17 cellular contexts compared by ENCODE assay signal in the genomic region with DNA sequence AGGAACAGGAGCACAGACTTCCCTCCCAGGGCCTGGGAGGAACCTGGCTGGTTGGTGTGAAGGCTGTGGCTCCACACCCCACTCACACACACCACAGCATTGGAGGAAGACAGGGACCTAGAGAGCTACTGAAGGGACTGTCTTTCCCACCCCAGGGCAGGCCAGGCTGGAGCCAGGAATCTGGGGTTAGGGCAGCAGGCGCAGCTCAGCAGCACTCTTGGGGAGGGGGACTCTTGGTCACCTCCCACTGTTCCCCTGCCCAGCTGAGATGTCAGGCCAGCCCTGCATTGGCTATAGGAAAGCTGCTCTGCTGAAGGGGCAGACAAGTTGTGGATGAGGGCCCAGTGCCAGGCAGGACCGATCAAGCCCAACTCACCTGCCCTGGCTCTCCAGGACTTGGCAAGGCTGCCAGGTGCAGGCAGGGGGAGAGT. TPM values are rescaled to one million over a fixed set of nuclear protein-coding genes. Genes with fewer than 3 reads are reported as not detected.
A peak's percentile ranks its signal among the peaks of the same experiment; 100 is the strongest.
DNase-seq lines count a peak whose midpoint lies in the region; ATAC-seq, FAIRE-seq and TF ChIP-seq lines count a peak whose summit lies in the region.
"Had no signal": no experiment of that assay in that cellular context is flagged by ENCODE, and none has a peak within 500 bp of the region (broad histone marks: within the 10 kb centered on the region; RNA-seq: fewer than 3 reads in every experiment).

No MANE protein-coding gene starts in this region.

- H3K79me1 ChIP-seq in H1 (ENCODE audit: low read depth, low read length), result no peaks in the 10 kb centered on the region

- no peak overlapping the region for H4K91ac ChIP-seq in H1 (replicated peaks; ENCODE audit: insufficient read length, low read length)

- H4K5ac ChIP-seq in H1 (ENCODE audit: insufficient read length, low read depth, low read length), result no peak overlapping the region

- H3K27me3 Mint-ChIP-seq in WTC11 (ENCODE audit: low read depth), result peaks cover 20% of the 10 kb centered on the region

- no peaks in the 10 kb centered on the region for H3K36me3 Mint-ChIP-seq in WTC11

- H4K8ac ChIP-seq in H1 (ENCODE audit: extremely low read depth, insufficient read depth, low read length), result no peak overlapping the region

- no peak overlapping the region for H3K4ac ChIP-seq in H1 (replicated peaks; ENCODE audit: insufficient read length, low read depth, low read length)

- no peak for TF ChIP-seq POLR2A in H1 (IDR thresholded peaks at IDR 0.05; ENCODE audit: control extremely low read depth in 1 of 2, low read depth in 2 of 2, low read length in 2 of 2)
- no peak for TF ChIP-seq POLR2A in stomach (IDR thresholded peaks at IDR 0.05)

- H2BK12ac ChIP-seq in H1 (ENCODE audit: low read depth, low read length), result 0 out of 2 replicates have a peak overlapping the region, but pooled peaks have one; percentile 43

- intact Hi-C loops in left ventricle myocardium inferior (cut with micrococcal nuclease) (loop anchor here (5.0 kb wide), 1 partner anchor 154 kb away; no protein-coding TSS in a partner anchor), left ventricle myocardium superior (cut with micrococcal nuclease) (loop anchor here (5.0 kb wide), 1 partner anchor 149 kb away; a partner anchor contains a TSS), stomach (cut with DNase I; ENCODE audit: low total_unique reads) (loop anchor here (5.0 kb wide), 2 partner anchors 149 to 199 kb away; a partner anchor contains a TSS)

- H3K56ac ChIP-seq in H1 (replicated peaks; ENCODE audit: insufficient read length, low read depth, low read length), result no peak overlapping the region

- H3K23ac ChIP-seq in H1 (ENCODE audit: insufficient read length), result no peak overlapping the region

- H3K4me3 ChIP-seq in left ventricle myocardium inferior, result no peak overlapping the region
- H3K4me3 ChIP-seq in H1 (ENCODE audit: extremely low read depth in 1 of 4, insufficient read depth in 2 of 4, low read depth in 3 of 4, low read length in 4 of 4), result no peak overlapping the region
- H3K4me3 ChIP-seq in stomach, result no peak overlapping the region
- H3K4me3 ChIP-seq: A549 had no signal

- no peak overlapping the region for H3K4me3 Mint-ChIP-seq in WTC11

- H3K4me1 ChIP-seq in left ventricle myocardium inferior (peaks cover 68% of the 10 kb centered on the region), H1 (replicated peaks in 1 of 4; ENCODE audit: control insufficient read depth in 3 of 4, insufficient read depth in 4 of 4, low read length in 3 of 4) (peaks cover 13 to 20% (median 18%) of the 10 kb centered on the region in 4 experiments), stomach (peaks cover 42 to 72% (median 49%) of the 10 kb centered on the region in 4 donors)

- H3K18ac ChIP-seq in H1 (ENCODE audit: extremely low read depth, low read length), result no peak overlapping the region

- no peaks in the 10 kb centered on the region for H3K9me3 Mint-ChIP-seq in WTC11

- H4K20me1 ChIP-seq in H1 (replicated peaks in 1 of 2; ENCODE audit: control insufficient read depth in 1 of 2, insufficient read depth in 2 of 2, low read length in 2 of 2), result no peaks in the 10 kb centered on the region

- H3K36me3 ChIP-seq in left ventricle myocardium inferior, result no peaks in the 10 kb centered on the region
- no peaks in the 10 kb centered on the region for H3K36me3 ChIP-seq in H1 (ENCODE audit: control insufficient read depth in 2 of 4, insufficient read depth in 4 of 4, low read length in 3 of 4)
- no peaks in the 10 kb centered on the region for H3K36me3 ChIP-seq in stomach

- TF ChIP-seq EP300 in H1 (IDR thresholded peaks at IDR 0.05; ENCODE audit: borderline replicate concordance in 1 of 2, low read depth in 2 of 2, low read length in 2 of 2) (no peak), stomach (IDR thresholded peaks at IDR 0.05) (no peak)

- POLR2A ChIA-PET in H1 (lab: Charles Lee; ENCODE audit: partially characterized antibody), result no interaction called here
- POLR2A ChIA-PET in WTC11 (lab: Charles Lee), result no interaction called here

- DNase-seq in left ventricle myocardium inferior, result no peak
- DNase-seq in left ventricle myocardium superior, result no peak
- DNase-seq in NCI-H226, result peak; percentile 76
- DNase-seq in H1 (ENCODE audit: low read depth in 1 of 2, low spot score in 2 of 2), result no peak
- peak; percentile 60 for DNase-seq in stomach
- DNase-seq in iPS-NIHi7 (ENCODE audit: extremely low spot score), result no peak
- no peak for DNase-seq in WTC11 (ENCODE audit: low spot score)
- no peak for DNase-seq in NCI-H187 (lab: John Stamatoyannopoulos, UW)
- DNase-seq: DND-41, NCI-H1105 treated with DMSO at 0.1 percent for 48 hours, NCI-H187 treated with DMSO at 0.1 percent for 48 hours, NCI-H2171, NCI-H510A, SHP77 treated with DMSO at 0.1 percent for 48 hours had no signal

- CTCF ChIA-PET in H1 (lab: Charles Lee; ENCODE audit: partially characterized antibody), result interaction anchor here (0.8 to 9.5 kb wide), 26 partner anchors 9 to 210 kb away, joined by 3 to 318 read pairs (median 28); a partner anchor contains a TSS
- CTCF ChIA-PET in WTC11 (lab: Charles Lee), result interaction anchor here (1.2 to 8.4 kb wide), 11 partner anchors 11 to 199 kb away, joined by 3 to 118 read pairs (median 24); a partner anchor contains a TSS

- no peak overlapping the region for H3K4me2 ChIP-seq in H1 (ENCODE audit: insufficient read depth in 1 of 2, low read depth in 2 of 2, low read length in 2 of 2)
- H3K4me2 ChIP-seq: A549 had no signal

- FAIRE-seq in H1 (lab: Jason Lieb, UNC), result no peak
- FAIRE-seq: A549, H54, HepG2 had no signal

- H2AFZ ChIP-seq in H1 (ENCODE audit: low read length), result no peak overlapping the region

- no peak overlapping the region for H2BK5ac ChIP-seq in H1 (ENCODE audit: low read depth, low read length)

- H3K14ac ChIP-seq in H1 (ENCODE audit: insufficient read length), result no peak overlapping the region

- H3K27ac Mint-ChIP-seq in WTC11, result no peak overlapping the region

- no peak for TF ChIP-seq RAD21 in H1 (IDR thresholded peaks at IDR 0.05 in 1 of 2, conservative IDR thresholded peaks at IDR 0.05 in 1 of 2; ENCODE audit: low read depth in 2 of 2, low read length in 2 of 2)

- H3K9me3 ChIP-seq in left ventricle myocardium inferior (replicated peaks), result no peaks in the 10 kb centered on the region
- H3K9me3 ChIP-seq in H1 (ENCODE audit: insufficient read depth in 2 of 2, low read depth in 1 of 2, low read length in 1 of 2), result no peaks in the 10 kb centered on the region
- no peaks in the 10 kb centered on the region for H3K9me3 ChIP-seq in stomach
- H3K9me3 ChIP-seq: A549 had no signal

- H2AK5ac ChIP-seq in H1 (ENCODE audit: low read depth, low read length), result no peak overlapping the region

- H3K4me1 Mint-ChIP-seq in WTC11, result peaks cover 34% of the 10 kb centered on the region

- no peak for TF ChIP-seq CTCF in left ventricle myocardium inferior (IDR thresholded peaks at IDR 0.05; ENCODE audit: borderline replicate concordance)
- no peak for TF ChIP-seq CTCF in H1 (IDR thresholded peaks at IDR 0.05; ENCODE audit: control extremely low read depth in 1 of 3, insufficient read depth in 1 of 3, low read depth in 1 of 3, low read length in 3 of 3)
- no peak for TF ChIP-seq CTCF in stomach (IDR thresholded peaks at IDR 0.05)
- TF ChIP-seq CTCF in WTC11 (IDR thresholded peaks at IDR 0.05), result no peak

- no peak overlapping the region for H3K9ac ChIP-seq in H1 (replicated peaks in 1 of 4; ENCODE audit: extremely low read depth in 1 of 4, low read depth in 3 of 4, low read length in 3 of 4)

- H3K27me3 ChIP-seq in left ventricle myocardium inferior (ENCODE audit: low read depth), result no peaks in the 10 kb centered on the region
- peaks cover 0 to 9% (median 5%) of the 10 kb centered on the region in 4 experiments; a peak in 4 of 7 replicates for H3K27me3 ChIP-seq in H1 (replicated peaks in 1 of 4; ENCODE audit: control insufficient read depth in 3 of 4, extremely low read depth in 1 of 4, insufficient read depth in 3 of 4, low read length in 3 of 4)
- H3K27me3 ChIP-seq in stomach, result peaks cover 0 to 21% (median 0%) of the 10 kb centered on the region in 3 donors

- no peak overlapping the region; the same call in 1 of the 2 replicates for H2BK15ac ChIP-seq in H1 (ENCODE audit: low read length)

- H3K23me2 ChIP-seq in H1 (ENCODE audit: low read depth, low read length), result no peaks in the 10 kb centered on the region

- no peak for ATAC-seq in left ventricle myocardium superior
- ATAC-seq in WTC11, result no peak
- ATAC-seq: A549, HepG2 had no signal

- no peak overlapping the region for H2BK20ac ChIP-seq in H1 (ENCODE audit: low read length)

- no peaks in the 10 kb centered on the region for H3K79me2 ChIP-seq in H1 (ENCODE audit: control insufficient read depth in 1 of 2, insufficient read depth in 2 of 2, low read length in 2 of 2)

- peak overlapping the region; percentile 45 for H3K27ac ChIP-seq in left ventricle myocardium inferior (replicated peaks)
- no peak overlapping the region for H3K27ac ChIP-seq in H1 (ENCODE audit: low read depth, low read length)
- peak overlapping the region in 3 of 5 donors; percentile 29 to 54 (median 50) for H3K27ac ChIP-seq in stomach
- H3K27ac ChIP-seq: A549 had no signal

- 88% methylated on average over 2 of the region's 2 CpGs; no CpG with 5 or more reads in 1 of the 2 experiments for WGBS in H1 (ENCODE audit: extremely low coverage in 1 of 2, insufficient coverage in 1 of 2, insufficient read length in 1 of 2, insufficient replicate concordance in 2 of 2, low coverage in 1 of 2, low lambda C conversion rate in 2 of 2, missing lambda C conversion rate in 1 of 2), 2 experiments
- 40 to 63% (median 57%) methylated on average over 2 of the region's 2 CpGs for WGBS in stomach, 5 donors

- no peak overlapping the region for H2BK120ac ChIP-seq in H1 (replicated peaks; ENCODE audit: low read depth, low read length)

RNA-seq across cellular contexts. Expression of a gene that starts 1.6 kb away (rescaled TPM):
- total RNA-seq in left ventricle myocardium inferior, result 28.8 TPM
- total RNA-seq in left ventricle myocardium superior, result 21.6 TPM
- 17.0 and 20.2 TPM in 2 replicates for total RNA-seq in H1 (2021; fragmentation: NEBNext Ultra II Directional; extraction: Animal tissue kit (Norgen Biotek cat#: 25700))
- 4.8 and 7.6 TPM in 2 replicates for polyA plus RNA-seq in H1 (2011; rRNA removed)
- 4.3 TPM for polyA plus RNA-seq in H1 (2011; cell fraction: cytosol; rRNA removed)
- polyA plus RNA-seq in H1 (2011; cell fraction: nucleus; rRNA removed), result 14.4 TPM
- polyA plus RNA-seq in H1 (2012, experiment 1 of 2), result 6.7 to 8.7 TPM (median 7.6 TPM) in 4 replicates
- 5.8 TPM for polyA plus RNA-seq in H1 (2012, experiment 2 of 2)
- polyA plus RNA-seq in H1 (2013, experiment 1 of 2), result 5.4 TPM
- polyA plus RNA-seq in H1 (2013, experiment 2 of 2), result 5.0 TPM
- 5.3 and 6.3 TPM in 2 replicates for polyA minus RNA-seq in H1 (2011; rRNA and poly(A)+ RNA removed)
- polyA minus RNA-seq in H1 (2011; cell fraction: cytosol; rRNA and poly(A)+ RNA removed), result 7.0 TPM
- 8.2 TPM for polyA minus RNA-seq in H1 (2011; cell fraction: nucleus; rRNA and poly(A)+ RNA removed)
- 10 to 100 TPM; 12.5 to 97.9 (median 39.1) TPM for total RNA-seq in stomach
- 10 to 100 TPM in 2 of 3 donors, 1 to 10 TPM in 1; 6.4 to 37.5 (median 32.1) TPM for polyA plus RNA-seq in stomach
- total RNA-seq in WTC11 (2021), result 9.2 to 11.6 TPM (median 11.0 TPM) in 3 replicates

RNA-seq across cellular contexts. Expression of a gene that starts 50.3 kb away (rescaled TPM):
- total RNA-seq in left ventricle myocardium inferior, result 20.5 TPM
- total RNA-seq in left ventricle myocardium superior, result 20.8 TPM
- total RNA-seq in H1 (2021; fragmentation: NEBNext Ultra II Directional; extraction: Animal tissue kit (Norgen Biotek cat#: 25700)), result 70.1 and 72.2 TPM in 2 replicates
- 14.4 and 20.0 TPM in 2 replicates for polyA plus RNA-seq in H1 (2011; rRNA removed)
- polyA plus RNA-seq in H1 (2011; cell fraction: cytosol; rRNA removed), result 19.3 TPM
- 14.6 TPM for polyA plus RNA-seq in H1 (2011; cell fraction: nucleus; rRNA removed)
- 13.3 to 25.2 TPM (median 17.0 TPM) in 4 replicates for polyA plus RNA-seq in H1 (2012, experiment 1 of 2)
- 3.4 TPM for polyA plus RNA-seq in H1 (2012, experiment 2 of 2)
- 34.3 TPM for polyA plus RNA-seq in H1 (2013, experiment 1 of 2)
- polyA plus RNA-seq in H1 (2013, experiment 2 of 2), result 37.9 TPM
- polyA minus RNA-seq in H1 (2011; rRNA and poly(A)+ RNA removed), result 41.1 and 46.5 TPM in 2 replicates
- 37.1 TPM for polyA minus RNA-seq in H1 (2011; cell fraction: cytosol; rRNA and poly(A)+ RNA removed)
- polyA minus RNA-seq in H1 (2011; cell fraction: nucleus; rRNA and poly(A)+ RNA removed), result 41.8 TPM
- total RNA-seq in stomach, result 10 to 100 TPM; 19.8 to 74.4 (median 51.6) TPM
- polyA plus RNA-seq in stomach, result 10 to 100 TPM in 1 of 3 donors, 1 to 10 TPM in 2; 6.5 to 11.1 (median 9.3) TPM
- 43.7 to 47.7 TPM (median 44.6 TPM) in 3 replicates for total RNA-seq in WTC11 (2021)

Comparison
In these comparisons a context has a peak if more than half of its experiments do, and no peak if none do; other contexts are left out.
1. DNase-seq: peak in NCI-H226 (single experiment) and stomach (single experiment); none in left ventricle myocardium inferior (single experiment), left ventricle myocardium superior (single experiment), H1 (0 of 2), iPS-NIHi7 (single experiment), WTC11 (single experiment) and NCI-H187 (0 of 2).